8 cellular contexts compared by ENCODE assay signal in the genomic region with DNA sequence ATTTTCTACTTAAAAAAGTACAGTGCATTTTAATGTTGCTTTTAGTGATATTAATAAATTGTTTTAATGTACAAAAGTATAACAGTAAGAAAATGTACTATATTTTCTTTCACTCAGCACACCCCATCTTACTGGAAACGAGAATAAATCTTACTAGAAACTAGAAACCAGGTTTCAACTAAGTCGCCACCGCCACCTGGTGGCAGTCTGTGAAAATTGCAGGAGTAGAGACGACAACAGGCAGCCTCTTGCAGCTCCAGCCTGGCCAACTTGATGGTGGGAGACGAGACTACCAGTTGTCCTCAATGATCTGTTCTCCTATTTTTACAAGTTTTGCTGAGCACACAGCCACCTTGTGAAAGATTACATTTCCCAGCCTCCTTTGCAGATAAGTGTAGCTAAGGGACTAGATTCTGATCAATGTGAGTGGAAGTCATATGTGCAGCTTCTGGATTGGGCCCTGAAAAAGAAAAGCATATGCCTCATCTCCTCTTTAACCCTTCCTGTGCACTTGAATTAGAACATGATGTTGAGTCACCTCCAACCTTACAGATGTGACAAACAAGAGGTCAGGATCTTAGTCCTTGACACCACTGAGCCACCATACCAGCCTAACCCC.
DNase-seq lines count a peak whose midpoint lies in the region; ATAC-seq and TF ChIP-seq lines count a peak whose summit lies in the region.

No MANE protein-coding gene starts in this region.

- peak; percentile 59 for TF ChIP-seq CTCF in AG10803 (conservative IDR thresholded peaks at IDR 0.05; ENCODE audit: low read length)

- ATAC-seq in GM19455 (IDR thresholded peaks at IDR 0.05; ENCODE audit: unreplicated experiment) = no peak

- DNase-seq in AG10803 (ENCODE audit: low read depth) = peak; percentile 11
- peak; percentile 66 for DNase-seq in GM19238 (ENCODE audit: insufficient read length, low spot score)
- peak; percentile 39 for DNase-seq in NCI-H69 (lab: John Stamatoyannopoulos, UW)
- DNase-seq in activated CD8-positive, alpha-beta memory T cell treated with anti-CD3 and anti-CD28 coated beads, Interleukin-2, amount 50 U/mL, for 4 hours = peak; percentile 56
- DNase-seq in foreskin melanocyte = peak; percentile 56
- DNase-seq in stimulated activated CD4-positive, alpha-beta T cell treated with anti-CD3 and anti-CD28 coated beads, Interleukin-12 subunit alpha, Interleukin-12 subunit beta, amount 100 ng/mL, for 48 hours (ENCODE audit: low read depth in 2 of 3, low spot score in 1 of 3) = peak; percentile 64 to 71 (median 65)
- no peak for DNase-seq in hippocampal formation (lab: John Stamatoyannopoulos, UW)

- no peak overlapping the region for H3K4me3 ChIP-seq in AG10803 (ENCODE audit: low read length)

Comparison
In these comparisons a context has a peak if more than half of its experiments do, and no peak if none do; other contexts are left out.
1. DNase-seq: peak in AG10803 (single experiment), GM19238 (single experiment), NCI-H69 (single experiment), activated CD8-positive, alpha-beta memory T cell treated with anti-CD3 and anti-CD28 coated beads, Interleukin-2, amount 50 U/mL, for 4 hours (single experiment), foreskin melanocyte (single experiment) and stimulated activated CD4-positive, alpha-beta T cell treated with anti-CD3 and anti-CD28 coated beads, Interleukin-12 subunit alpha, Interleukin-12 subunit beta, amount 100 ng/mL, for 48 hours (3 of 3); none in hippocampal formation (0 of 2).